In the genomic region with DNA sequence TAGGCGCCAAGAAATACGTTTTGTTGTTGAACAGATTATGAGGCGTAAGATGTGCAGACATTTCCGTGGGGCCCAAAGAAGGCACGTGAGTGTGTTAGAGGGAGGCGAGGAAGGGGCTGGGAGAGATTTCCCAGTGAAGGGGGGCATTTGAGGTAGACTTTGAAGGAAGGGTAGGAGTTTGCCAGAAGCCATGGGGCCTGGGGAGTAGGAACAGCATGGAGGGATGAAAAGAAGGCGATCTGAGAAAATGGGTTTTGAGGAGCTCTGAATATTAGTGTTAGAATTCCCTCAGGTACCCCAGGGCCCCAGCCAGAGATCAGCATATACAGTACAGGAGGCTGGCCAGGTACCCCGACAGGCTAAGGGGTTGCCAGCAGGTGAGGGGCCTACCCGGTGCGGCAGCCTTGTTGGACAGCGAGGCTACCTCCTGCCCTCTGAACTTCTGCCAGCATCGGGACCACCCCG, we compare ENCODE assay signal across 8 cellular contexts. TPM values are rescaled to one million over a fixed set of nuclear protein-coding genes. Genes with fewer than 3 reads are reported as not detected.
DNase-seq lines count a peak whose midpoint lies in the region; ATAC-seq and TF ChIP-seq lines count a peak whose summit lies in the region.

No MANE protein-coding gene starts in this region.

- H3K9me3 Mint-ChIP-seq in activated CD4-positive, alpha-beta memory T cell treated with anti-CD3 and anti-CD28 coated beads for 36 hours = no peaks in the 10 kb centered on the region
- no peaks in the 10 kb centered on the region for H3K9me3 Mint-ChIP-seq in stimulated activated naive CD8-positive, alpha-beta T cell treated with anti-CD3 and anti-CD28 coated beads, Interleukin-15, amount 100 ng/mL, for 72 hours

- POLR2A ChIA-PET in activated CD4-positive, alpha-beta memory T cell treated with anti-CD3 and anti-CD28 coated beads for 36 hours (lab: Charles Lee) = interaction anchor here (0.9 to 2.7 kb wide), 9 partner anchors 8 to 183 kb away, joined by 3 to 20 read pairs (median 8); a partner anchor contains a TSS

- H3K27ac Mint-ChIP-seq in activated CD4-positive, alpha-beta memory T cell treated with anti-CD3 and anti-CD28 coated beads for 36 hours = peak overlapping the region; percentile 87
- peak overlapping the region; percentile 96 to 100 for H3K27ac Mint-ChIP-seq in stimulated activated naive CD8-positive, alpha-beta T cell treated with anti-CD3 and anti-CD28 coated beads, Interleukin-15, amount 100 ng/mL, for 72 hours

- peaks cover 41% of the 10 kb centered on the region for H3K4me1 Mint-ChIP-seq in activated CD4-positive, alpha-beta memory T cell treated with anti-CD3 and anti-CD28 coated beads for 36 hours (ENCODE audit: low read depth)
- peaks cover 54% of the 10 kb centered on the region for H3K4me1 Mint-ChIP-seq in stimulated activated naive CD8-positive, alpha-beta T cell treated with anti-CD3 and anti-CD28 coated beads, Interleukin-15, amount 100 ng/mL, for 72 hours

- peaks cover 33% of the 10 kb centered on the region for H3K36me3 Mint-ChIP-seq in activated CD4-positive, alpha-beta memory T cell treated with anti-CD3 and anti-CD28 coated beads for 36 hours

- CTCF ChIA-PET in activated CD4-positive, alpha-beta memory T cell treated with anti-CD3 and anti-CD28 coated beads for 36 hours (lab: Charles Lee) = interaction anchor here (0.6 to 5.4 kb wide), 9 partner anchors 8 to 523 kb away, joined by 3 to 52 read pairs (median 5); a partner anchor contains a TSS

- peak overlapping the region; percentile 96 for H3K4me3 Mint-ChIP-seq in activated CD4-positive, alpha-beta memory T cell treated with anti-CD3 and anti-CD28 coated beads for 36 hours
- H3K4me3 Mint-ChIP-seq in stimulated activated naive CD8-positive, alpha-beta T cell treated with anti-CD3 and anti-CD28 coated beads, Interleukin-15, amount 100 ng/mL, for 72 hours = peak overlapping the region; percentile 92 to 94

- intact Hi-C loops in activated CD4-positive, alpha-beta memory T cell treated with anti-CD3 and anti-CD28 coated beads for 36 hours (cut with micrococcal nuclease) = loop anchor here (1.0 to 5.0 kb wide), 3 partner anchors 19 to 104 kb away; a partner anchor contains a TSS

- DNase-seq in HFF-Myc (ENCODE audit: extremely low read depth, low read depth) (no peak), amygdala (lab: John Stamatoyannopoulos, UW) (no peak), GM19240 (ENCODE audit: insufficient read length, low spot score) (no peak), dermis blood vessel endothelial cell (no peak)
- no peak for DNase-seq in activated CD4-positive, alpha-beta memory T cell treated with anti-CD3 and anti-CD28 coated beads for 36 hours
- no peak for DNase-seq in stimulated activated naive CD8-positive, alpha-beta T cell treated with anti-CD3 and anti-CD28 coated beads, Interleukin-15, amount 100 ng/mL, for 72 hours

- TF ChIP-seq CTCF in HFF-Myc (IDR thresholded peaks at IDR 0.05; ENCODE audit: low read depth, low read length, missing control alignments) = no peak

- H3K4me3 ChIP-seq in HFF-Myc (replicated peaks; ENCODE audit: low read depth, low read length) (peak overlapping the region; percentile 99), iPS-11a (ENCODE audit: low read depth, low read length) (peak overlapping the region; percentile 85)

- peak; percentile 60 for ATAC-seq in stimulated activated naive CD8-positive, alpha-beta T cell treated with anti-CD3 and anti-CD28 coated beads, Interleukin-15, amount 100 ng/mL, for 72 hours
- ATAC-seq in HG03469 (IDR thresholded peaks at IDR 0.05; ENCODE audit: unreplicated experiment) = no peak

- H3K27me3 Mint-ChIP-seq in activated CD4-positive, alpha-beta memory T cell treated with anti-CD3 and anti-CD28 coated beads for 36 hours = no peaks in the 10 kb centered on the region
- H3K27me3 Mint-ChIP-seq in stimulated activated naive CD8-positive, alpha-beta T cell treated with anti-CD3 and anti-CD28 coated beads, Interleukin-15, amount 100 ng/mL, for 72 hours = no peaks in the 10 kb centered on the region

RNA-seq across cellular contexts. Expression of a gene that starts 0.4 kb away (rescaled TPM):
- total RNA-seq in activated CD4-positive, alpha-beta memory T cell treated with anti-CD3 and anti-CD28 coated beads for 36 hours = 10 to 100 TPM; 40.3 to 43.1 TPM
- 19.4 and 26.5 TPM in 2 replicates for total RNA-seq in dermis blood vessel endothelial cell

RNA-seq across cellular contexts. Expression of a gene that starts 18.7 kb away (rescaled TPM):
- total RNA-seq in activated CD4-positive, alpha-beta memory T cell treated with anti-CD3 and anti-CD28 coated beads for 36 hours = 100 to 1,000 TPM; 437 to 455 TPM
- total RNA-seq in dermis blood vessel endothelial cell = 150 and 159 TPM in 2 replicates

RNA-seq across cellular contexts. Expression of a gene that starts 30.9 kb away (rescaled TPM):
- total RNA-seq in activated CD4-positive, alpha-beta memory T cell treated with anti-CD3 and anti-CD28 coated beads for 36 hours = 10 to 100 TPM; 65.2 to 67.5 TPM
- total RNA-seq in dermis blood vessel endothelial cell = 52.8 and 74.2 TPM in 2 replicates

RNA-seq across cellular contexts. Expression of a gene that starts 44.9 kb away (rescaled TPM):
- total RNA-seq in activated CD4-positive, alpha-beta memory T cell treated with anti-CD3 and anti-CD28 coated beads for 36 hours = under 1 TPM in 1 of 2 experiments, not detected in 1; 0.05 TPM
- under 0.01 TPM in 1 of 2 replicates, not detected in the other for total RNA-seq in dermis blood vessel endothelial cell
